Comparison of ENCODE assay signal across 14 cellular contexts in genomic region chr3:23874359-23875120, GRCh38. TPM values are rescaled to one million over a fixed set of nuclear protein-coding genes. Genes with fewer than 3 reads are reported as not detected.
DNase-seq lines count a peak whose midpoint lies in the region; ATAC-seq and TF ChIP-seq lines count a peak whose summit lies in the region.
"Had no signal": no experiment of that assay in that cellular context is flagged by ENCODE, and none has a peak within 500 bp of the region (broad histone marks: within the 10 kb centered on the region; RNA-seq: fewer than 3 reads in every experiment).

No MANE protein-coding gene starts in this region.

- no peak overlapping the region for H3K4me3 ChIP-seq in fibroblast of villous mesenchyme (ENCODE audit: low read depth, low read length)
- H3K4me3 ChIP-seq: vagina had no signal

- ATAC-seq in HG03108 (IDR thresholded peaks at IDR 0.05; ENCODE audit: unreplicated experiment): no peak
- ATAC-seq: T-cell had no signal

- no peak for TF ChIP-seq CTCF in fibroblast of villous mesenchyme (IDR thresholded peaks at IDR 0.05; ENCODE audit: insufficient read depth, low read depth, low read length)

- DNase-seq in GM04503 (ENCODE audit: low read depth): peak; percentile 53
- DNase-seq in amniotic epithelial cell (ENCODE audit: low read depth): peak; percentile 81
- peak; percentile 47 for DNase-seq in fibroblast of villous mesenchyme (ENCODE audit: low read depth)
- peak; percentile 63 for DNase-seq in renal cortical epithelial cell (ENCODE audit: low read depth)
- DNase-seq in NCI-H446 treated with DMSO at 0.1 percent for 48 hours (lab: John Stamatoyannopoulos, UW): no peak
- DNase-seq in NCI-H1105 (lab: John Stamatoyannopoulos, UW): no peak
- DNase-seq in LoVo (ENCODE audit: low spot score): no peak
- DNase-seq: activated CD8-positive, alpha-beta memory T cell treated with anti-CD3 and anti-CD28 coated beads, Interleukin-2, amount 50 U/mL, for 4 hours; immature natural killer cell; stimulated activated CD4-positive, alpha-beta T cell treated with anti-CD3 and anti-CD28 coated beads, Interleukin-4, amount 100 ng/mL, for 24 hours; stimulated activated naive CD4-positive, alpha-beta T cell; T-cell had no signal

RNA-seq across cellular contexts. Expression of gene NKIRAS1, which starts 42.2 kb away (rescaled TPM):
- total RNA-seq in fibroblast of villous mesenchyme (13.9 and 28.1 TPM in 2 replicates), renal cortical epithelial cell (9.9 and 17.2 TPM in 2 replicates)

RNA-seq across cellular contexts. Expression of gene RPL15, which starts 42.4 kb away (rescaled TPM):
- total RNA-seq in fibroblast of villous mesenchyme: 1,700 and 1,935 TPM in 2 replicates
- 1,175 and 2,297 TPM in 2 replicates for total RNA-seq in renal cortical epithelial cell

Comparison
In these comparisons a context has a peak if more than half of its experiments do, and no peak if none do; other contexts are left out.
1. DNase-seq: peak in GM04503 (single experiment), amniotic epithelial cell (single experiment), fibroblast of villous mesenchyme (single experiment) and renal cortical epithelial cell (single experiment); none in NCI-H446 treated with DMSO at 0.1 percent for 48 hours (single experiment), NCI-H1105 (single experiment) and LoVo (single experiment).